Comparison of ENCODE assay signal across 24 cellular contexts in the genomic region with DNA sequence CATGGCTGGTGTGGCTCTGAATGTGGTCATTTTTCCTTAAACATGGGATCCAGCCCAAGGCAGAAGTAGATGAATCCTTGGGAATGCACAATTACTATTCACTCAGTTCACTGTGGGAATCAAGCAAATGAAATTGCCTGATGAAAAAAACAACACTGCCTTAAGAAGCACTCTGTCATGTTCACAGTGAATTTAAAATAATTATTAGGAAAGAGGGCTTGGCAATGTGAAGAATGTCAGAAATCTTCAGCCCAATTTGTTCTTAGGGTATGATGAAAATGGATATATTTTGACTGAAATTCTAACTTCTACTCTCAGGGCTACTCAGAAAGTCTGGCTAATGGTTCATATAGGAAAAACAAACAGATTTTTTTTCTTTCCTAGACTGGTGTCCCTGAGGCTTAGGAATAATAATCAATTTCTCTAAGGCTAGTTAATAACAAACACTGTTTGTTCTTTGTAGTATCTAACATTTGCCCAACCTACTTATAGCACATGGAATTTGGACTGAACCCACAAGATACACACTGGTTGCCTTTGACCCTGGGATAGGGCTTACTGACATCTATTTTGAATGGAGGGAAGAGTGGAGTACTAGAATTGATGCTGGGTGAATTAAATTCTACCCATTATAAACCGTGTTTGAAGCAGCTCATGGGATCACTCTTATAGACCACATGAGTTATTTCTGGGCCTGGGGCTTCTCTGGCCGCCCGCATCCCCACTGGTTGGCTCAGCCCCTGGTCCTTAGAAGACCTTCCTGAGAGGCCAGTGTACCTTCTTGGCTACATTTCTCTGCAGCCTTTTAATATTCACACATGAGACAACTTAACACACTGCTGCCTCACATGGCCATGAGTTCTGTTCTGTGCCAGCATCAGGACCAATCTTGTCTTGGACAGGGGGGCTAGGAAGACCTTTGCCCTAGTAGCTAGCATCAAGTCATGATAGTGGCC. TPM values are rescaled to one million over a fixed set of nuclear protein-coding genes. Genes with fewer than 3 reads are reported as not detected.
DNase-seq lines count a peak whose midpoint lies in the region; ATAC-seq, FAIRE-seq and TF ChIP-seq lines count a peak whose summit lies in the region.
"Had no signal": no experiment of that assay in that cellular context is flagged by ENCODE, and none has a peak within 500 bp of the region (broad histone marks: within the 10 kb centered on the region; RNA-seq: fewer than 3 reads in every experiment).

No MANE protein-coding gene starts in this region.

- H3K4me1 Mint-ChIP-seq in HFFc6 (ENCODE audit: low read depth) = peaks cover 39% of the 10 kb centered on the region

- peak overlapping the region; percentile 93 for H3K27ac Mint-ChIP-seq in HFFc6
- H3K27ac Mint-ChIP-seq: activated naive CD8-positive, alpha-beta T cell; natural killer cell; stimulated activated naive B cell treated with anti-CD40 and anti-IgM and Interleukin-4, amounts not matched to agents 10 μg/mL and 1 μg/mL and 100 μg/mL, for 72 hours had no signal

- peaks cover 4 to 5% of the 10 kb centered on the region in 2 donors for H3K4me1 ChIP-seq in small intestine (ENCODE audit: control insufficient read depth in 2 of 2, insufficient read depth in 1 of 2, low read depth in 1 of 2, low read length in 1 of 2)

- no peaks in the 10 kb centered on the region for H3K9me3 ChIP-seq in small intestine (ENCODE audit: control insufficient read depth, low read depth)
- H3K9me3 ChIP-seq: upper lobe of left lung had no signal

- no peaks in the 10 kb centered on the region for H3K36me3 Mint-ChIP-seq in HFFc6 (ENCODE audit: low read depth)
- H3K36me3 Mint-ChIP-seq: activated naive CD8-positive, alpha-beta T cell; natural killer cell; stimulated activated naive B cell treated with anti-CD40 and anti-IgM and Interleukin-4, amounts not matched to agents 10 μg/mL and 1 μg/mL and 100 μg/mL, for 72 hours had no signal

- in situ Hi-C loops in astrocyte of the spinal cord (cut with HindIII; ENCODE audit: low sequenced_read_pairs) = no loop called here

- no peaks in the 10 kb centered on the region for H3K36me3 ChIP-seq in small intestine (ENCODE audit: control insufficient read depth in 2 of 2, insufficient read depth in 2 of 2, low read length in 2 of 2)
- H3K36me3 ChIP-seq: upper lobe of left lung had no signal

- no peaks in the 10 kb centered on the region for H3K9me3 Mint-ChIP-seq in HFFc6
- H3K9me3 Mint-ChIP-seq: natural killer cell; stimulated activated naive B cell treated with anti-CD40 and anti-IgM and Interleukin-4, amounts not matched to agents 10 μg/mL and 1 μg/mL and 100 μg/mL, for 72 hours had no signal

- H3K27me3 Mint-ChIP-seq in HFFc6 (ENCODE audit: insufficient read depth) = peaks cover 2% of the 10 kb centered on the region
- H3K27me3 Mint-ChIP-seq: activated naive CD8-positive, alpha-beta T cell had no signal

- peak; percentile 90 for ATAC-seq in left lobe of liver
- no peak for ATAC-seq in GM19395 (IDR thresholded peaks at IDR 0.05; ENCODE audit: unreplicated experiment)
- ATAC-seq: natural killer cell; stimulated activated naive B cell treated with anti-CD40 and anti-IgM and Interleukin-4, amounts not matched to agents 10 μg/mL and 1 μg/mL and 100 μg/mL, for 72 hours had no signal

- 46 to 69% (median 54%) methylated on average over 3 of the region's 3 CpGs for WGBS in small intestine, 3 donors

- peak overlapping the region; percentile 63 to 72 for H3K27ac ChIP-seq in small intestine (ENCODE audit: low read depth in 1 of 2, low read length in 1 of 2)
- H3K27ac ChIP-seq: C4-2B, upper lobe of left lung, VCaP had no signal

- H3K27me3 ChIP-seq in small intestine (ENCODE audit: control insufficient read depth in 2 of 2, insufficient read depth in 2 of 2, low read length in 2 of 2) = no peaks in the 10 kb centered on the region
- H3K27me3 ChIP-seq: upper lobe of left lung had no signal

- no peak overlapping the region for H3K4me3 Mint-ChIP-seq in HFFc6
- H3K4me3 Mint-ChIP-seq: activated naive CD8-positive, alpha-beta T cell; natural killer cell; stimulated activated naive B cell treated with anti-CD40 and anti-IgM and Interleukin-4, amounts not matched to agents 10 μg/mL and 1 μg/mL and 100 μg/mL, for 72 hours had no signal

- peak; percentile 23 for DNase-seq in HFFc6
- DNase-seq in astrocyte of the spinal cord (ENCODE audit: low read depth, low spot score) = peak; percentile 26
- no peak for DNase-seq in left lobe of liver (ENCODE audit: low spot score)
- DNase-seq in small intestine = peak; percentile 92
- no peak for DNase-seq in activated CD8-positive, alpha-beta memory T cell treated with anti-CD3 and anti-CD28 coated beads, Interleukin-2, amount 50 U/mL, for 4 hours
- no peak for DNase-seq in GM20000 (ENCODE audit: low spot score)
- no peak for DNase-seq in GF-D8 (lab: John Stamatoyannopoulos, UW)
- DNase-seq: activated CD4-positive, alpha-beta T cell treated with anti-CD3 and anti-CD28 coated beads, Interleukin-2, amount 50 U/mL, for 4 hours; activated T-cell treated with anti-CD3 and anti-CD28 coated beads, Interleukin-2, amount 50 U/mL, for 48 hours; central memory CD4-positive, alpha-beta T cell; DMS79 treated with DMSO at 0.1 percent for 48 hours; MM.1S; natural killer cell; NCI-H2081; NCI-H510A treated with DMSO at 0.1 percent for 48 hours; Right ventricle myocardium superior; stimulated activated naive B cell treated with anti-CD40 and anti-IgM and Interleukin-4, amounts not matched to agents 10 μg/mL and 1 μg/mL and 100 μg/mL, for 72 hours; T-helper 1 cell; upper lobe of left lung had no signal

- FAIRE-seq in small intestine (lab: Jason Lieb, UNC) = no peak
- FAIRE-seq: endometrium had no signal

- H3K4me3 ChIP-seq in astrocyte of the spinal cord (ENCODE audit: low read depth, low read length) (no peak overlapping the region), small intestine (ENCODE audit: low read depth in 1 of 2, low read length in 2 of 2) (no peak overlapping the region)
- H3K4me3 ChIP-seq: upper lobe of left lung had no signal

- TF ChIP-seq CTCF in HFFc6 (IDR thresholded peaks at IDR 0.05) (no peak), astrocyte of the spinal cord (IDR thresholded peaks at IDR 0.05; ENCODE audit: low read depth, low read length) (no peak), GM20000 (IDR thresholded peaks at IDR 0.05; ENCODE audit: extremely low read depth, missing control alignments) (no peak)

RNA-seq across cellular contexts. Expression of a gene that starts 8.3 kb away (rescaled TPM):
- total RNA-seq in HFFc6 (2021; fragmentation: NEBNext Ultra II Directional; extraction: Animal tissue kit (Norgen Biotek cat#: 25700)) = 100 to 1,000 TPM; 106 to 151 (median 128) TPM
- 21.3 TPM for total RNA-seq in left lobe of liver
- 100 to 1,000 TPM; 118 to 156 (median 137) TPM for polyA plus RNA-seq in small intestine

Comparison
In these comparisons a context has a peak if more than half of its experiments do, and no peak if none do; other contexts are left out.
1. DNase-seq: peak in HFFc6 (single experiment), astrocyte of the spinal cord (single experiment) and small intestine (single experiment); none in left lobe of liver (single experiment), activated CD8-positive, alpha-beta memory T cell treated with anti-CD3 and anti-CD28 coated beads, Interleukin-2, amount 50 U/mL, for 4 hours (single experiment), GM20000 (single experiment) and GF-D8 (single experiment).